10 cellular contexts compared by ENCODE assay signal in the genomic region with DNA sequence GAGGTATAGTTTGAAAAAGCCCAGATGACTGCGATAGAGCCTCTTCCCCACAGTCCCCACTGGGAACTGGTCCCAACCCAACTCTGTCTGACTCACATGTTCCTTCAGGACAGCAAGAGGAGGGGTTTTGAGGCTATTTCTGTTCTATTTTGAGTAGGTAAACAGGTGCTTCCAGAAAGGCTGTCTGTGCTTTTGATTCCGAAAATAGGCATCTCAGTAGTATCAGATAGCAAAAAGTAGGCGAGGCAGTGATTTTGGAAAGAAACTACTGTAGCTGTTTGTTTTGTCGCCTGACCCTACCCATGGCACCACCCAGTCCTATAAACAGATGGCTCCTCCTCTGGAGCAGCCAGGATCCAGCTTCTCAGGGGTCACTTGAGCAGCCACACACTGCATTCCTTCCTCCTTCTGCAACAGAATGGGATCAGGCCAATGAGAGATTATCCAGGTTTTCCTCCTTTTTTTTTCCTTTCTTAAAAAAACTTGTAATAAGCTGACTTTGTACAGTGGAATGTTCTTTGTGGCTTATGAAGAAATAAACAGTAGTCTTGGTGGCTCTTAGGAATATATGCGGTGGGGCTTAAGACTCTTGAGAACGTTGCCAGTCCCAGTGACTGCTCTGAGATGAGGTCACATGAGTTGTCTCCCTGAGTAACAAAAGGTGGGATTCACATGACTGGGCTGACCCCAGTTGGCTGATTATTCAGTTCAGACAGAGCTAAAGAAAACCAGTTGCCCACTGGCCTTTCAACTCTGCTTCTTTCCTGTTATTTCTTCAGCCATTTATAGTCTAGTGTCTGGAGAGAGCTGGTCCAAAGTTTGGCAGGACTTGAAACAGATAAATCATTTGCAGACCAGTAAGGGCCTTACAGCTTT.
DNase-seq lines count a peak whose midpoint lies in the region; TF ChIP-seq lines count a peak whose summit lies in the region.
"Had no signal": no experiment of that assay in that cellular context is flagged by ENCODE, and none has a peak within 500 bp of the region (broad histone marks: within the 10 kb centered on the region; RNA-seq: fewer than 3 reads in every experiment).

No MANE protein-coding gene starts in this region.

- H3K18ac ChIP-seq in mesenchymal stem cell (ENCODE audit: low read depth in 1 of 2, low read length in 2 of 2), result peak overlapping the region; percentile 42 to 79

- H4K8ac ChIP-seq in mesenchymal stem cell (ENCODE audit: low read length), result no peak overlapping the region

- DNase-seq in M059J (ENCODE audit: low read depth), result peak; percentile 99
- peak; percentile 97 for DNase-seq in dedifferentiated amniotic fluid mesenchymal stem cell (ENCODE audit: extremely low spot score)
- DNase-seq in mesenchymal stem cell, result peak; percentile 100
- DNase-seq in vagina (ENCODE audit: extremely low spot score in 2 of 2), result no peak
- no peak for DNase-seq in activated CD4-positive, alpha-beta T cell treated with anti-CD3 and anti-CD28 coated beads, Interleukin-2, amount 50 U/mL, for 48 hours
- no peak for DNase-seq in NCI-H1930 (lab: John Stamatoyannopoulos, UW)
- DNase-seq in A673 (ENCODE audit: low spot score), result no peak
- DNase-seq: activated T-cell treated with anti-CD3 and anti-CD28 coated beads, Interleukin-2, amount 50 U/mL, for 4 hours; NCI-H2029 treated with DMSO at 0.1 percent for 48 hours had no signal

- H3K36me3 ChIP-seq in mesenchymal stem cell (ENCODE audit: control insufficient read depth in 1 of 2, insufficient read depth in 2 of 2, low read depth in 1 of 2, low read length in 2 of 2) (no peaks in the 10 kb centered on the region), vagina (no peaks in the 10 kb centered on the region), A673 (ENCODE audit: insufficient read depth, low read length, poor library complexity, severe bottlenecking) (no peaks in the 10 kb centered on the region)

- peaks cover 0 to 24% of the 10 kb centered on the region in 2 experiments for H3K27me3 ChIP-seq in mesenchymal stem cell (ENCODE audit: control insufficient read depth in 1 of 2, insufficient read depth in 1 of 2, low read length in 2 of 2)
- no peaks in the 10 kb centered on the region for H3K27me3 ChIP-seq in vagina
- no peaks in the 10 kb centered on the region for H3K27me3 ChIP-seq in A673 (replicated peaks; ENCODE audit: insufficient read depth, low read depth, low read length, poor library complexity)

- H3K79me1 ChIP-seq in mesenchymal stem cell (replicated peaks; ENCODE audit: low read length, poor library complexity, severe bottlenecking), result no peaks in the 10 kb centered on the region

- H3K4me2 ChIP-seq in mesenchymal stem cell (ENCODE audit: low read length, poor library complexity, severe bottlenecking), result peak overlapping the region; percentile 52

- H2BK15ac ChIP-seq in mesenchymal stem cell (ENCODE audit: low read depth, poor library complexity, severe bottlenecking), result no peak overlapping the region

- H3K27ac ChIP-seq in mesenchymal stem cell (ENCODE audit: low read length, poor library complexity, severe bottlenecking), result peak overlapping the region; percentile 89
- peak overlapping the region; percentile 42 for H3K27ac ChIP-seq in vagina
- no peak overlapping the region for H3K27ac ChIP-seq in A673 (ENCODE audit: low read depth, low read length, poor library complexity, severe bottlenecking)
- H3K27ac ChIP-seq: parathyroid adenoma had no signal

- peak overlapping the region; percentile 3 for H2BK5ac ChIP-seq in mesenchymal stem cell (ENCODE audit: low read depth, low read length, poor library complexity, severe bottlenecking)

- no peak overlapping the region for H2BK120ac ChIP-seq in mesenchymal stem cell (ENCODE audit: low read depth, low read length)

- H3K9me3 ChIP-seq in mesenchymal stem cell (ENCODE audit: control insufficient read depth, low read length) (no peaks in the 10 kb centered on the region), vagina (no peaks in the 10 kb centered on the region), A673 (ENCODE audit: low read depth, low read length, poor library complexity, severe bottlenecking) (no peaks in the 10 kb centered on the region)

- peak overlapping the region; percentile 57 for H3K9ac ChIP-seq in mesenchymal stem cell (ENCODE audit: low read length)
- H3K9ac ChIP-seq: parathyroid adenoma had no signal

- CTCF ChIA-PET in A673 (lab: Charles Lee), result no interaction called here

- POLR2A ChIA-PET in A673 (lab: Charles Lee; ENCODE audit: low non-redundant PET), result no interaction called here

- peak overlapping the region in 1 of 2 experiments; percentile 50 for H2BK12ac ChIP-seq in mesenchymal stem cell (ENCODE audit: low read length in 2 of 2)

- H3K23ac ChIP-seq in mesenchymal stem cell (ENCODE audit: low read length in 2 of 2), result no peak overlapping the region

- WGBS in mesenchymal stem cell, result 7% methylated on average over 5 of the region's 6 CpGs

- H3K14ac ChIP-seq in mesenchymal stem cell (ENCODE audit: low read length in 2 of 2), result no peak overlapping the region

- peak overlapping the region; percentile 81 to 90 for H3K4ac ChIP-seq in mesenchymal stem cell (ENCODE audit: low read depth in 1 of 2, low read length in 2 of 2)

- intact Hi-C loops in vagina (cut with DNase I), result no loop called here
- intact Hi-C loops in A673 (cut with micrococcal nuclease; ENCODE audit: unreplicated experiment), result no loop called here

- peak overlapping the region; percentile 65 for H2AK5ac ChIP-seq in mesenchymal stem cell (ENCODE audit: low read length, severe bottlenecking)

- BruUV-seq in A673 (replicated peaks; lab: Mats Ljungman, UMichigan), result no TSS peak

- no peak for TF ChIP-seq CTCF in vagina (IDR thresholded peaks at IDR 0.05)
- no peak for TF ChIP-seq CTCF in A673 (conservative IDR thresholded peaks at IDR 0.05; ENCODE audit: low read depth, low read length)

- no peak overlapping the region for H2AFZ ChIP-seq in mesenchymal stem cell (ENCODE audit: low read depth, low read length)
- H2AFZ ChIP-seq: parathyroid adenoma had no signal

- H3K4me1 ChIP-seq in mesenchymal stem cell (ENCODE audit: control insufficient read depth, insufficient read depth, low read depth, low read length), result peaks cover 10% of the 10 kb centered on the region
- peaks cover 9% of the 10 kb centered on the region for H3K4me1 ChIP-seq in vagina
- H3K4me1 ChIP-seq in A673 (ENCODE audit: insufficient read depth, low read length, poor library complexity, severe bottlenecking), result no peaks in the 10 kb centered on the region
- H3K4me1 ChIP-seq: parathyroid adenoma had no signal

- TF ChIP-seq POLR2A in vagina (IDR thresholded peaks at IDR 0.05), result no peak

- peak overlapping the region; percentile 31 for H4K91ac ChIP-seq in mesenchymal stem cell (ENCODE audit: low read length)

- H3K4me3 ChIP-seq in mesenchymal stem cell (ENCODE audit: insufficient read depth in 1 of 2, low read depth in 1 of 2, low read length in 2 of 2) (peak overlapping the region in 1 of 2 experiments; percentile 35), vagina (no peak overlapping the region), A673 (ENCODE audit: low read depth, low read length, poor library complexity, severe bottlenecking) (no peak overlapping the region)

Comparison
In these comparisons a context has a peak if more than half of its experiments do, and no peak if none do; other contexts are left out.
1. DNase-seq: peak in M059J (single experiment), dedifferentiated amniotic fluid mesenchymal stem cell (single experiment) and mesenchymal stem cell (single experiment); none in vagina (0 of 2), activated CD4-positive, alpha-beta T cell treated with anti-CD3 and anti-CD28 coated beads, Interleukin-2, amount 50 U/mL, for 48 hours (0 of 2), NCI-H1930 (0 of 2) and A673 (single experiment).